ENCODE assay signal across 11 cellular contexts in genomic region chr17:77182773-77183172, GRCh38. TPM values are rescaled to one million over a fixed set of nuclear protein-coding genes. Genes with fewer than 3 reads are reported as not detected.
A peak's percentile ranks its signal among the peaks of the same experiment; 100 is the strongest.
DNase-seq lines count a peak whose midpoint lies in the region; ATAC-seq and TF ChIP-seq lines count a peak whose summit lies in the region.
"Had no signal": no experiment of that assay in that cellular context is flagged by ENCODE, and none has a peak within 500 bp of the region (broad histone marks: within the 10 kb centered on the region; RNA-seq: fewer than 3 reads in every experiment).

No MANE protein-coding gene starts in this region.

- POLR2A ChIA-PET in WTC11 (lab: Charles Lee), result no interaction called here

- no peaks in the 10 kb centered on the region for H3K36me3 Mint-ChIP-seq in activated naive CD4-positive, alpha-beta T cell treated with anti-CD3 and anti-CD28 coated beads, Interleukin-2, amount 50 U/mL, for 24 hours
- H3K36me3 Mint-ChIP-seq in WTC11, result no peaks in the 10 kb centered on the region

- 79 to 80% methylated on average over 10 of the region's 10 CpGs for WGBS in esophagus squamous epithelium, 2 donors

- no peaks in the 10 kb centered on the region for H3K9me3 Mint-ChIP-seq in activated naive CD4-positive, alpha-beta T cell treated with anti-CD3 and anti-CD28 coated beads, Interleukin-2, amount 50 U/mL, for 24 hours
- no peaks in the 10 kb centered on the region for H3K9me3 Mint-ChIP-seq in WTC11
- no peaks in the 10 kb centered on the region for H3K9me3 Mint-ChIP-seq in stimulated activated naive CD8-positive, alpha-beta T cell treated with anti-CD3 and anti-CD28 coated beads, Interleukin-15, amount 100 ng/mL, for 72 hours

- no peaks in the 10 kb centered on the region for H3K27me3 Mint-ChIP-seq in activated naive CD4-positive, alpha-beta T cell treated with anti-CD3 and anti-CD28 coated beads, Interleukin-2, amount 50 U/mL, for 24 hours
- H3K27me3 Mint-ChIP-seq in WTC11 (ENCODE audit: low read depth), result no peaks in the 10 kb centered on the region
- H3K27me3 Mint-ChIP-seq in stimulated activated naive CD8-positive, alpha-beta T cell treated with anti-CD3 and anti-CD28 coated beads, Interleukin-15, amount 100 ng/mL, for 72 hours, result no peaks in the 10 kb centered on the region

- CTCF ChIA-PET in WTC11 (lab: Charles Lee), result interaction anchor here (0.8 to 2.4 kb wide), 3 partner anchors 32 to 218 kb away, joined by 3 to 13 read pairs (median 3); no protein-coding TSS in a partner anchor

- peak overlapping the region in 3 of 4 donors; percentile 46 to 49 (median 48) for H3K27ac ChIP-seq in esophagus squamous epithelium

- H3K4me3 ChIP-seq in esophagus squamous epithelium, result no peak overlapping the region

- no peaks in the 10 kb centered on the region for H3K27me3 ChIP-seq in esophagus squamous epithelium

- H3K4me1 ChIP-seq in esophagus squamous epithelium, result peaks cover 0 to 74% (median 14%) of the 10 kb centered on the region in 3 donors

- H3K36me3 ChIP-seq in esophagus squamous epithelium, result no peaks in the 10 kb centered on the region

- no peak for DNase-seq in activated naive CD4-positive, alpha-beta T cell treated with Interleukin-2 at 50 U/mL for 16 hours
- no peak for DNase-seq in WTC11 (ENCODE audit: low spot score)
- no peak for DNase-seq in esophagus squamous epithelium (lab: John Stamatoyannopoulos, UW)
- no peak for DNase-seq in stimulated activated naive CD8-positive, alpha-beta T cell treated with anti-CD3 and anti-CD28 coated beads, Interleukin-15, amount 100 ng/mL, for 72 hours
- no peak for DNase-seq in NOMO-1 treated with dmso at 0.1 percent for 144 hours (lab: John Stamatoyannopoulos, UW; ENCODE audit: unreplicated experiment)
- no peak for DNase-seq in iPS-NIHi11 (ENCODE audit: low spot score)
- DNase-seq in superior temporal gyrus (ENCODE audit: extremely low spot score), result no peak
- DNase-seq: NCI-H510A, retina, SHP77 treated with DMSO at 0.1 percent for 48 hours had no signal

- intact Hi-C loops in esophagus squamous epithelium (cut with DNase I), result no loop called here

- H3K9me3 ChIP-seq in esophagus squamous epithelium, result no peaks in the 10 kb centered on the region

- H3K4me1 Mint-ChIP-seq in activated naive CD4-positive, alpha-beta T cell treated with anti-CD3 and anti-CD28 coated beads, Interleukin-2, amount 50 U/mL, for 24 hours, result peaks cover 50% of the 10 kb centered on the region
- H3K4me1 Mint-ChIP-seq in WTC11, result peaks cover 11% of the 10 kb centered on the region
- peaks cover 14% of the 10 kb centered on the region for H3K4me1 Mint-ChIP-seq in stimulated activated naive CD8-positive, alpha-beta T cell treated with anti-CD3 and anti-CD28 coated beads, Interleukin-15, amount 100 ng/mL, for 72 hours

- H3K4me3 Mint-ChIP-seq in activated naive CD4-positive, alpha-beta T cell treated with anti-CD3 and anti-CD28 coated beads, Interleukin-2, amount 50 U/mL, for 24 hours, result peak overlapping the region; percentile 63
- no peak overlapping the region for H3K4me3 Mint-ChIP-seq in WTC11
- H3K4me3 Mint-ChIP-seq in stimulated activated naive CD8-positive, alpha-beta T cell treated with anti-CD3 and anti-CD28 coated beads, Interleukin-15, amount 100 ng/mL, for 72 hours, result peak overlapping the region; percentile 77 to 78

- no peak for TF ChIP-seq CTCF in WTC11 (IDR thresholded peaks at IDR 0.05)
- no peak for TF ChIP-seq CTCF in esophagus squamous epithelium (IDR thresholded peaks at IDR 0.05)

- peak overlapping the region; percentile 56 for H3K27ac Mint-ChIP-seq in activated naive CD4-positive, alpha-beta T cell treated with anti-CD3 and anti-CD28 coated beads, Interleukin-2, amount 50 U/mL, for 24 hours
- peak overlapping the region; percentile 61 for H3K27ac Mint-ChIP-seq in WTC11
- H3K27ac Mint-ChIP-seq in stimulated activated naive CD8-positive, alpha-beta T cell treated with anti-CD3 and anti-CD28 coated beads, Interleukin-15, amount 100 ng/mL, for 72 hours, result peak overlapping the region; percentile 93 to 96

- no peak for ATAC-seq in WTC11
- no peak for ATAC-seq in stimulated activated naive CD8-positive, alpha-beta T cell treated with anti-CD3 and anti-CD28 coated beads, Interleukin-15, amount 100 ng/mL, for 72 hours

- no peak for TF ChIP-seq POLR2A in esophagus squamous epithelium (IDR thresholded peaks at IDR 0.05)

TF ChIP-seq in WTC11, 78 proteins besides CTCF, POLR2A, EP300 and RAD21:
- TF ChIP-seq ZNF263 (CRISPR knock-in tag; IDR thresholded peaks at IDR 0.05; ENCODE audit: low read depth) (no peak), ATF3 (CRISPR knock-in tag; conservative IDR thresholded peaks at IDR 0.05) (no peak)

RNA-seq across cellular contexts. Expression of gene SEC14L1, which starts 42.0 kb away (rescaled TPM):
- 77.2 to 82.8 TPM (median 81.0 TPM) in 3 replicates for total RNA-seq in WTC11 (2021)
- 10 to 100 TPM; 27.3 to 39.2 (median 32.8) TPM for total RNA-seq in esophagus squamous epithelium
